ENCODE assay signal across 1 cellular context in the genomic region with DNA sequence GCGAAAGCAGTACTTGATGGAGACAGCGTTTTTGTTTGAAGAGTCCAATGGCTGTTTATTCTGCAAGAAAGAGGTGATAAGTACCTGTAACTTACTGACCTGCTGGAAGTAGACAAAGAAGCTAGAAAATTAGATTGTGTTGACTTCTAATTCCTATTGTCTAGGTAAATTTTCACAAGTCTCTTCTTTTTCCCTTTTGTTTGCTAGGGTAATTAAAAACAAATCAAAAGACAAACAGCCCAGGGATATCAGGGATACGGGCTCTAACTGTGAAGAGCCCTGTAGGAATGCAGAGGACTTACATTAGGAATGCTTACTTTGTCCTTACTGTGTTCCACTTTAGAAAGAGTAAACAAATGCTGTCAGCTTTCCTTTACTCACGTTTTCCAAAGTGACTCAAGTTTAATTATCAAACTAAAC.
TF ChIP-seq lines count a peak whose summit lies in the region.

No MANE protein-coding gene starts in this region.

TF ChIP-seq in GM23338, 12 proteins besides CTCF, POLR2A, EP300 and RAD21 (continued from another document):
- TF ChIP-seq, protein P1, sequence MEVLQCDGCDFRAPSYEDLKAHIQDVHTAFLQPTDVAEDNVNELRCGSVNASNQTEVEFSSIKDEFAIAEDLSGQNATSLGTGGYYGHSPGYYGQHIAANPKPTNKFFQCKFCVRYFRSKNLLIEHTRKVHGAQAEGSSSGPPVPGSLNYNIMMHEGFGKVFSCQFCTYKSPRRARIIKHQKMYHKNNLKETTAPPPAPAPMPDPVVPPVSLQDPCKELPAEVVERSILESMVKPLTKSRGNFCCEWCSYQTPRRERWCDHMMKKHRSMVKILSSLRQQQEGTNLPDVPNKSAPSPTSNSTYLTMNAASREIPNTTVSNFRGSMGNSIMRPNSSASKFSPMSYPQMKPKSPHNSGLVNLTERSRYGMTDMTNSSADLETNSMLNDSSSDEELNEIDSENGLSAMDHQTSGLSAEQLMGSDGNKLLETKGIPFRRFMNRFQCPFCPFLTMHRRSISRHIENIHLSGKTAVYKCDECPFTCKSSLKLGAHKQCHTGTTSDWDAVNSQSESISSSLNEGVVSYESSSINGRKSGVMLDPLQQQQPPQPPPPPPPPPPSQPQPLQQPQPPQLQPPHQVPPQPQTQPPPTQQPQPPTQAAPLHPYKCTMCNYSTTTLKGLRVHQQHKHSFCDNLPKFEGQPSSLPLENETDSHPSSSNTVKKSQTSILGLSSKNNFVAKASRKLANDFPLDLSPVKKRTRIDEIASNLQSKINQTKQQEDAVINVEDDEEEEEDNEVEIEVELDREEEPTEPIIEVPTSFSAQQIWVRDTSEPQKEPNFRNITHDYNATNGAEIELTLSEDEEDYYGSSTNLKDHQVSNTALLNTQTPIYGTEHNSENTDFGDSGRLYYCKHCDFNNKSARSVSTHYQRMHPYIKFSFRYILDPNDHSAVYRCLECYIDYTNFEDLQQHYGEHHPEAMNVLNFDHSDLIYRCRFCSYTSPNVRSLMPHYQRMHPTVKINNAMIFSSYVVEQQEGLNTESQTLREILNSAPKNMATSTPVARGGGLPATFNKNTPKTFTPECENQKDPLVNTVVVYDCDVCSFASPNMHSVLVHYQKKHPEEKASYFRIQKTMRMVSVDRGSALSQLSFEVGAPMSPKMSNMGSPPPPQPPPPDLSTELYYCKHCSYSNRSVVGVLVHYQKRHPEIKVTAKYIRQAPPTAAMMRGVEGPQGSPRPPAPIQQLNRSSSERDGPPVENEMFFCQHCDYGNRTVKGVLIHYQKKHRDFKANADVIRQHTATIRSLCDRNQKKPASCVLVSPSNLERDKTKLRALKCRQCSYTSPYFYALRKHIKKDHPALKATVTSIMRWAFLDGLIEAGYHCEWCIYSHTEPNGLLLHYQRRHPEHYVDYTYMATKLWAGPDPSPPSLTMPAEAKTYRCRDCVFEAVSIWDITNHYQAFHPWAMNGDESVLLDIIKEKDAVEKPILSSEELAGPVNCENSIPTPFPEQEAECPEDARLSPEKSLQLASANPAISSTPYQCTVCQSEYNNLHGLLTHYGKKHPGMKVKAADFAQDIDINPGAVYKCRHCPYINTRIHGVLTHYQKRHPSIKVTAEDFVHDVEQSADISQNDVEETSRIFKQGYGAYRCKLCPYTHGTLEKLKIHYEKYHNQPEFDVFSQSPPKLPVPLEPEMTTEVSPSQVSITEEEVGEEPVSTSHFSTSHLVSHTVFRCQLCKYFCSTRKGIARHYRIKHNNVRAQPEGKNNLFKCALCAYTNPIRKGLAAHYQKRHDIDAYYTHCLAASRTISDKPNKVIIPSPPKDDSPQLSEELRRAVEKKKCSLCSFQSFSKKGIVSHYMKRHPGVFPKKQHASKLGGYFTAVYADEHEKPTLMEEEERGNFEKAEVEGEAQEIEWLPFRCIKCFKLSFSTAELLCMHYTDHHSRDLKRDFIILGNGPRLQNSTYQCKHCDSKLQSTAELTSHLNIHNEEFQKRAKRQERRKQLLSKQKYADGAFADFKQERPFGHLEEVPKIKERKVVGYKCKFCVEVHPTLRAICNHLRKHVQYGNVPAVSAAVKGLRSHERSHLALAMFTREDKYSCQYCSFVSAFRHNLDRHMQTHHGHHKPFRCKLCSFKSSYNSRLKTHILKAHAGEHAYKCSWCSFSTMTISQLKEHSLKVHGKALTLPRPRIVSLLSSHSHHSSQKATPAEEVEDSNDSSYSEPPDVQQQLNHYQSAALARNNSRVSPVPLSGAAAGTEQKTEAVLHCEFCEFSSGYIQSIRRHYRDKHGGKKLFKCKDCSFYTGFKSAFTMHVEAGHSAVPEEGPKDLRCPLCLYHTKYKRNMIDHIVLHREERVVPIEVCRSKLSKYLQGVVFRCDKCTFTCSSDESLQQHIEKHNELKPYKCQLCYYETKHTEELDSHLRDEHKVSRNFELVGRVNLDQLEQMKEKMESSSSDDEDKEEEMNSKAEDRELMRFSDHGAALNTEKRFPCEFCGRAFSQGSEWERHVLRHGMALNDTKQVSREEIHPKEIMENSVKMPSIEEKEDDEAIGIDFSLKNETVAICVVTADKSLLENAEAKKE (CRISPR knock-in tag; IDR thresholded peaks at IDR 0.05), result no peak
- TF ChIP-seq NANOG (IDR thresholded peaks at IDR 0.05; ENCODE audit: borderline replicate concordance) (no peak), ZNF331 (CRISPR knock-in tag; IDR thresholded peaks at IDR 0.05; ENCODE audit: low read depth) (no peak), EZH2 (IDR thresholded peaks at IDR 0.05; ENCODE audit: low read depth, unreplicated experiment) (no peak), ZNF114 (CRISPR knock-in tag; IDR thresholded peaks at IDR 0.05) (no peak), JUNB (IDR thresholded peaks at IDR 0.05; ENCODE audit: unreplicated experiment) (no peak)
- TF ChIP-seq, protein P2, sequence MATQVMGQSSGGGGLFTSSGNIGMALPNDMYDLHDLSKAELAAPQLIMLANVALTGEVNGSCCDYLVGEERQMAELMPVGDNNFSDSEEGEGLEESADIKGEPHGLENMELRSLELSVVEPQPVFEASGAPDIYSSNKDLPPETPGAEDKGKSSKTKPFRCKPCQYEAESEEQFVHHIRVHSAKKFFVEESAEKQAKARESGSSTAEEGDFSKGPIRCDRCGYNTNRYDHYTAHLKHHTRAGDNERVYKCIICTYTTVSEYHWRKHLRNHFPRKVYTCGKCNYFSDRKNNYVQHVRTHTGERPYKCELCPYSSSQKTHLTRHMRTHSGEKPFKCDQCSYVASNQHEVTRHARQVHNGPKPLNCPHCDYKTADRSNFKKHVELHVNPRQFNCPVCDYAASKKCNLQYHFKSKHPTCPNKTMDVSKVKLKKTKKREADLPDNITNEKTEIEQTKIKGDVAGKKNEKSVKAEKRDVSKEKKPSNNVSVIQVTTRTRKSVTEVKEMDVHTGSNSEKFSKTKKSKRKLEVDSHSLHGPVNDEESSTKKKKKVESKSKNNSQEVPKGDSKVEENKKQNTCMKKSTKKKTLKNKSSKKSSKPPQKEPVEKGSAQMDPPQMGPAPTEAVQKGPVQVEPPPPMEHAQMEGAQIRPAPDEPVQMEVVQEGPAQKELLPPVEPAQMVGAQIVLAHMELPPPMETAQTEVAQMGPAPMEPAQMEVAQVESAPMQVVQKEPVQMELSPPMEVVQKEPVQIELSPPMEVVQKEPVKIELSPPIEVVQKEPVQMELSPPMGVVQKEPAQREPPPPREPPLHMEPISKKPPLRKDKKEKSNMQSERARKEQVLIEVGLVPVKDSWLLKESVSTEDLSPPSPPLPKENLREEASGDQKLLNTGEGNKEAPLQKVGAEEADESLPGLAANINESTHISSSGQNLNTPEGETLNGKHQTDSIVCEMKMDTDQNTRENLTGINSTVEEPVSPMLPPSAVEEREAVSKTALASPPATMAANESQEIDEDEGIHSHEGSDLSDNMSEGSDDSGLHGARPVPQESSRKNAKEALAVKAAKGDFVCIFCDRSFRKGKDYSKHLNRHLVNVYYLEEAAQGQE (IDR thresholded peaks at IDR 0.05; ENCODE audit: unreplicated experiment), result no peak
